10 cellular contexts compared by ENCODE assay signal in the genomic region with DNA sequence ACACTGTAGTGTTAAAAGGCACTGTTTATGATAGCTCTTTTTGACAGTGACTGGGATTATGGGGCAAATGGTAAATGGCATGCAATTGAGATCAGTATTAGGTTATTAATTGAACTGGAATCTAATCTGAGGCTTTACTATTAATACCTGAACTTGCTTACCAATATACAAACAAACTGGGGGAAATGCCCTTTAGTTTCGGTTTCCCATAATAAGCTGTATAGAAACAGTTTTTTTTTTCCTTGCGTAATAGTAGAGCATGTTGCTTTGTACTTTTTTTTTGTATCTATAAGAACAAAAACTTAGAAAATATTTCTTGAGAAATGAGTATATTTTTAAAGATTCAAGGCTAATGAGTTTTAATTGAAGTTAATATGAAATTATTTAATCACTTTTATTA.
DNase-seq lines count a peak whose midpoint lies in the region; ATAC-seq, FAIRE-seq and TF ChIP-seq lines count a peak whose summit lies in the region.
"Had no signal": no experiment of that assay in that cellular context is flagged by ENCODE, and none has a peak within 500 bp of the region (broad histone marks: within the 10 kb centered on the region; RNA-seq: fewer than 3 reads in every experiment).

No MANE protein-coding gene starts in this region.

- H3K27me3 Mint-ChIP-seq in memory B cell: peaks cover 2% of the 10 kb centered on the region
- no peaks in the 10 kb centered on the region for H3K27me3 Mint-ChIP-seq in CD8-positive, alpha-beta T cell (ENCODE audit: low read depth)

- H3K36me3 Mint-ChIP-seq in memory B cell: peaks cover 8% of the 10 kb centered on the region
- peaks cover 9% of the 10 kb centered on the region for H3K36me3 Mint-ChIP-seq in CD8-positive, alpha-beta T cell

- no peak for DNase-seq in GM18507 (ENCODE audit: extremely low spot score, insufficient read length, low read depth)
- peak; percentile 84 for DNase-seq in NOMO-1 treated with DMSO at 0.1 percent for 48 hours (lab: John Stamatoyannopoulos, UW; ENCODE audit: unreplicated experiment)
- DNase-seq in memory B cell (ENCODE audit: low spot score in 2 of 2): no peak
- no peak for DNase-seq in effector CD8-positive, alpha-beta T cell (lab: John Stamatoyannopoulos, UW)
- no peak for DNase-seq in CD8-positive, alpha-beta T cell
- DNase-seq in amniotic stem cell (lab: John Stamatoyannopoulos, UW): no peak
- DNase-seq: activated CD8-positive, alpha-beta memory T cell treated with anti-CD3 and anti-CD28 coated beads, Interleukin-2, amount 50 U/mL, for 4 hours; esophagus squamous epithelium had no signal

- H3K36me3 ChIP-seq in gastroesophageal sphincter: no peaks in the 10 kb centered on the region
- H3K36me3 ChIP-seq in CD8-positive, alpha-beta T cell (ENCODE audit: insufficient read depth, low read length): no peaks in the 10 kb centered on the region
- H3K36me3 ChIP-seq: esophagus squamous epithelium had no signal

- TF ChIP-seq CTCF in gastroesophageal sphincter (IDR thresholded peaks at IDR 0.05): no peak
- TF ChIP-seq CTCF in CD8-positive, alpha-beta T cell (IDR thresholded peaks at IDR 0.05): no peak

- no peak overlapping the region for H3K4me3 Mint-ChIP-seq in memory B cell
- H3K4me3 Mint-ChIP-seq in CD8-positive, alpha-beta T cell: no peak overlapping the region

- H3K27me3 ChIP-seq in gastroesophageal sphincter: no peaks in the 10 kb centered on the region
- no peaks in the 10 kb centered on the region for H3K27me3 ChIP-seq in CD8-positive, alpha-beta T cell (ENCODE audit: insufficient read depth, low read length)
- H3K27me3 ChIP-seq: esophagus squamous epithelium had no signal

- H3K4me3 ChIP-seq in gastroesophageal sphincter: no peak overlapping the region
- H3K4me3 ChIP-seq in CD8-positive, alpha-beta T cell (ENCODE audit: low read depth, low read length): no peak overlapping the region
- H3K4me3 ChIP-seq: esophagus squamous epithelium had no signal

- TF ChIP-seq POLR2A in gastroesophageal sphincter (IDR thresholded peaks at IDR 0.05): no peak

- intact Hi-C loops in CD8-positive, alpha-beta T cell (cut with DNase I, micrococcal nuclease): loop anchor here in 1 of 2 experiments (2.0 kb wide), 1 partner anchor 14 kb away; no protein-coding TSS in a partner anchor

- no peak overlapping the region for H3K27ac ChIP-seq in gastroesophageal sphincter
- no peak overlapping the region for H3K27ac ChIP-seq in CD8-positive, alpha-beta T cell (ENCODE audit: low read depth, low read length)

- FAIRE-seq in GM18507 (lab: Jason Lieb, UNC): peak; percentile 70

- H3K9me3 ChIP-seq in gastroesophageal sphincter: no peaks in the 10 kb centered on the region
- H3K9me3 ChIP-seq in CD8-positive, alpha-beta T cell (ENCODE audit: low read length): no peaks in the 10 kb centered on the region
- H3K9me3 ChIP-seq: esophagus squamous epithelium had no signal

- no peaks in the 10 kb centered on the region for H3K9me3 Mint-ChIP-seq in memory B cell
- no peaks in the 10 kb centered on the region for H3K9me3 Mint-ChIP-seq in CD8-positive, alpha-beta T cell

- no peak for TF ChIP-seq EP300 in gastroesophageal sphincter (IDR thresholded peaks at IDR 0.05)

- peaks cover 6% of the 10 kb centered on the region for H3K4me1 Mint-ChIP-seq in memory B cell
- peaks cover 61% of the 10 kb centered on the region for H3K4me1 Mint-ChIP-seq in CD8-positive, alpha-beta T cell (ENCODE audit: low read depth)

- WGBS in gastroesophageal sphincter (ENCODE audit: low coverage in 1 of 2), 2 donors: 73 to 90% methylated on average over 2 of the region's 2 CpGs

- peak overlapping the region; percentile 51 for H3K27ac Mint-ChIP-seq in memory B cell
- no peak overlapping the region for H3K27ac Mint-ChIP-seq in CD8-positive, alpha-beta T cell

- H3K4me1 ChIP-seq in gastroesophageal sphincter: peaks cover 19 to 77% (median 29%) of the 10 kb centered on the region in 3 donors
- H3K4me1 ChIP-seq in CD8-positive, alpha-beta T cell (ENCODE audit: insufficient read depth, low read length): peaks cover 26% of the 10 kb centered on the region

- peak; percentile 38 for ATAC-seq in HG02588 (IDR thresholded peaks at IDR 0.05; ENCODE audit: unreplicated experiment)
- ATAC-seq in memory B cell (ENCODE audit: low read depth): no peak
- ATAC-seq in gastroesophageal sphincter: no peak
- ATAC-seq in CD8-positive, alpha-beta T cell: no peak

- POLR2A ChIA-PET in CD8-positive, alpha-beta T cell (lab: Charles Lee): no interaction called here

- CTCF ChIA-PET in CD8-positive, alpha-beta T cell (lab: Charles Lee): interaction anchor here (1.4 kb wide), 1 partner anchor 26 kb away, joined by 3 read pairs; no protein-coding TSS in a partner anchor
